ENCODE assay signal across 28 cellular contexts in genomic region chr3:69246612-69247011, GRCh38.
DNase-seq lines count a peak whose midpoint lies in the region; ATAC-seq and TF ChIP-seq lines count a peak whose summit lies in the region.
"Had no signal": no experiment of that assay in that cellular context is flagged by ENCODE, and none has a peak within 500 bp of the region (broad histone marks: within the 10 kb centered on the region; RNA-seq: fewer than 3 reads in every experiment).

No MANE protein-coding gene starts in this region.

- no peaks in the 10 kb centered on the region for H3K27me3 Mint-ChIP-seq in Caco-2 (ENCODE audit: insufficient read depth, unreplicated experiment)
- peaks cover 6% of the 10 kb centered on the region for H3K27me3 Mint-ChIP-seq in endothelial cell (ENCODE audit: unreplicated experiment)
- no peaks in the 10 kb centered on the region for H3K27me3 Mint-ChIP-seq in nephron (ENCODE audit: low read depth)
- H3K27me3 Mint-ChIP-seq in T-cell: no peaks in the 10 kb centered on the region
- H3K27me3 Mint-ChIP-seq: CD4-positive, alpha-beta memory T cell had no signal

- H3K4me1 ChIP-seq in Caco-2: peaks cover 69% of the 10 kb centered on the region
- H3K4me1 ChIP-seq in thyroid gland: peaks cover 39 to 57% of the 10 kb centered on the region in 2 donors
- no peaks in the 10 kb centered on the region for H3K4me1 ChIP-seq in SJCRH30
- H3K4me1 ChIP-seq: BLaER1 treated with 17β-estradiol and CSF1 and Interleukin-3, amounts not matched to agents 10 nM and 100 nM had no signal

- 72 to 84% methylated on average over 7 of the region's 7 CpGs for WGBS in thyroid gland, 2 donors

- H3K27ac ChIP-seq in thyroid gland: peak overlapping the region; percentile 31 to 85 (median 32)
- H3K27ac ChIP-seq in SJCRH30: no peak overlapping the region
- H3K27ac ChIP-seq: A549; BLaER1 treated with 17β-estradiol and CSF1 and Interleukin-3, amounts not matched to agents 10 nM and 100 nM; PC-9; SJSA1 had no signal

- no peaks in the 10 kb centered on the region for H3K27me3 ChIP-seq in Caco-2 (replicated peaks; ENCODE audit: control insufficient read depth, insufficient read depth, low read length)
- no peaks in the 10 kb centered on the region for H3K27me3 ChIP-seq in thyroid gland
- H3K27me3 ChIP-seq in SJCRH30: no peaks in the 10 kb centered on the region
- H3K27me3 ChIP-seq: BLaER1 treated with 17β-estradiol and CSF1 and Interleukin-3, amounts not matched to agents 10 nM and 100 nM; MG63; SJSA1 had no signal

- no peaks in the 10 kb centered on the region for H3K9me3 Mint-ChIP-seq in Caco-2 (ENCODE audit: unreplicated experiment)
- H3K9me3 Mint-ChIP-seq in endothelial cell (ENCODE audit: unreplicated experiment): no peaks in the 10 kb centered on the region
- H3K9me3 Mint-ChIP-seq in nephron: no peaks in the 10 kb centered on the region
- H3K9me3 Mint-ChIP-seq in T-cell: no peaks in the 10 kb centered on the region
- H3K9me3 Mint-ChIP-seq: CD4-positive, alpha-beta memory T cell; HFFc6 had no signal

- CTCF ChIA-PET in Caco-2 (lab: Charles Lee): interaction anchor here (0.6 kb wide), 1 partner anchor 76 kb away, joined by 6 read pairs; no protein-coding TSS in a partner anchor
- CTCF ChIA-PET in T-cell (lab: Charles Lee): no interaction called here

- no peaks in the 10 kb centered on the region; the same call in 1 of the 2 replicates for H3K36me3 ChIP-seq in Caco-2 (ENCODE audit: control insufficient read depth, insufficient read depth, low read length)
- H3K36me3 ChIP-seq in thyroid gland: no peaks in the 10 kb centered on the region
- H3K36me3 ChIP-seq in SJCRH30: no peaks in the 10 kb centered on the region
- H3K36me3 ChIP-seq: HAP-1, MG63, SJSA1 had no signal

- BruUV-seq in Caco-2 (replicated peaks; lab: Mats Ljungman, UMichigan): no TSS peak

- H3K36me3 Mint-ChIP-seq in Caco-2 (ENCODE audit: insufficient read depth, unreplicated experiment) (peaks cover 79% of the 10 kb centered on the region), endothelial cell (ENCODE audit: low read depth, unreplicated experiment) (peaks cover 7% of the 10 kb centered on the region), nephron (ENCODE audit: low read depth) (peaks cover 3% of the 10 kb centered on the region), T-cell (no peaks in the 10 kb centered on the region)
- H3K36me3 Mint-ChIP-seq: CD4-positive, alpha-beta memory T cell had no signal

- DNase-seq in Caco-2 (no peak), endothelial cell (ENCODE audit: low spot score) (no peak), thyroid gland (peak; percentile 31 to 43), T-cell (no peak), SJCRH30 (no peak)
- DNase-seq: AML-193; CD4-positive, alpha-beta memory T cell; COR-L47; DMS 273 treated with DMSO at 0.1 percent for 48 hours; DMS79; EL; GDM1; GOT3; HFFc6; KBM-7; MG63; NCI-H1105 treated with DMSO at 0.1 percent for 48 hours; NCI-H2029; NCI-H526 treated with DMSO at 0.1 percent for 48 hours; PC-9 had no signal

- H3K27ac Mint-ChIP-seq in Caco-2 (ENCODE audit: unreplicated experiment) (peak overlapping the region; percentile 71), endothelial cell (ENCODE audit: unreplicated experiment) (peak overlapping the region; percentile 77), nephron (peak overlapping the region; percentile 64 to 82 (median 73)), T-cell (peak overlapping the region in 1 of 2 donors; percentile 27)
- H3K27ac Mint-ChIP-seq: CD4-positive, alpha-beta memory T cell; HFFc6 had no signal

- H3K4me1 Mint-ChIP-seq in Caco-2 (ENCODE audit: low read depth, unreplicated experiment) (peaks cover 33% of the 10 kb centered on the region), endothelial cell (ENCODE audit: unreplicated experiment) (peaks cover 62% of the 10 kb centered on the region), nephron (peaks cover 51% of the 10 kb centered on the region), T-cell (peaks cover 14 to 20% (median 16%) of the 10 kb centered on the region in 3 donors)

- TF ChIP-seq POLR2A in thyroid gland (IDR thresholded peaks at IDR 0.05): no peak

- intact Hi-C loops in Caco-2 (cut with micrococcal nuclease; ENCODE audit: unreplicated experiment): no loop called here
- intact Hi-C loops in thyroid gland (cut with DNase I): no loop called here

- POLR2A ChIA-PET in Caco-2 (lab: Charles Lee): no interaction called here
- POLR2A ChIA-PET in T-cell (lab: Charles Lee): no interaction called here

- ATAC-seq in T-cell (replicated peaks in 1 of 4) (no peak), GM21619 (IDR thresholded peaks at IDR 0.05; ENCODE audit: unreplicated experiment) (no peak)
- ATAC-seq: A549, GM12878, Right ventricle myocardium inferior had no signal

- H3K4me3 Mint-ChIP-seq in Caco-2 (ENCODE audit: unreplicated experiment) (no peak overlapping the region), endothelial cell (ENCODE audit: unreplicated experiment) (no peak overlapping the region), nephron (peak overlapping the region in 1 of 3 experiments; percentile 35), T-cell (no peak overlapping the region)
- H3K4me3 Mint-ChIP-seq: CD4-positive, alpha-beta memory T cell; HFFc6 had no signal

- H3K4me3 ChIP-seq in Caco-2 (ENCODE audit: low read depth, low read length) (no peak overlapping the region), thyroid gland (replicated peaks in 1 of 3) (no peak overlapping the region), SJCRH30 (no peak overlapping the region)
- H3K4me3 ChIP-seq: A549; BLaER1 treated with 17β-estradiol and CSF1 and Interleukin-3, amounts not matched to agents 10 nM and 100 nM; GM12878; HAP-1; MG63; PC-9; SJSA1 had no signal

- TF ChIP-seq CTCF in Caco-2 (IDR thresholded peaks at IDR 0.05; ENCODE audit: insufficient read depth in 1 of 2, low read depth in 1 of 2, low read length in 1 of 2, severe bottlenecking in 1 of 2, unreplicated experiment in 1 of 2) (no peak), endothelial cell (IDR thresholded peaks at IDR 0.05; ENCODE audit: unreplicated experiment) (no peak), nephron (IDR thresholded peaks at IDR 0.05; ENCODE audit: unreplicated experiment in 3 of 3) (no peak), thyroid gland (IDR thresholded peaks at IDR 0.05) (no peak)

- H3K9me3 ChIP-seq in Caco-2 (no peaks in the 10 kb centered on the region), thyroid gland (no peaks in the 10 kb centered on the region), SJCRH30 (replicated peaks) (no peaks in the 10 kb centered on the region)
- H3K9me3 ChIP-seq: A549; BLaER1 treated with 17β-estradiol and CSF1 and Interleukin-3, amounts not matched to agents 10 nM and 100 nM; HAP-1; MG63; SJSA1 had no signal

Comparison
In these comparisons a context has a peak if more than half of its experiments do, and no peak if none do; other contexts are left out.
1. DNase-seq: peak in thyroid gland (2 of 2); none in Caco-2 (0 of 2), endothelial cell (single experiment), T-cell (0 of 34) and SJCRH30 (0 of 2).